Comparison of ENCODE assay signal across 7 cellular contexts in genomic region chr2:127409716-127410115, GRCh38. TPM values are rescaled to one million over a fixed set of nuclear protein-coding genes. Genes with fewer than 3 reads are reported as not detected.
DNase-seq lines count a peak whose midpoint lies in the region; ATAC-seq and TF ChIP-seq lines count a peak whose summit lies in the region.
"Not testable (repeated sequence)": the region's sequence is repeated elsewhere in the genome, so short reads cannot be mapped to it uniquely, and the experiment has no call there.

No MANE protein-coding gene starts in this region.

- H3K9me3 Mint-ChIP-seq in activated CD4-positive, alpha-beta T cell treated with anti-CD3 and anti-CD28 coated beads, Interleukin-2, amount 10 ng/mL, durations not matched to agents 24 days and 14 days; activated T-helper 1 cell treated with anti-CD3 and anti-CD28 coated beads, Interleukin-12 subunit alpha, Interleukin-12 subunit beta, Interleukin-2, Interleukin-4 antibody, amounts not matched to agents 30 ng/mL and 10 ng/mL and 1 ng/mL, durations not matched to agents 14 hours and 24 hours and 36 hours: not testable (repeated sequence)
- H3K9me3 Mint-ChIP-seq in chondrocyte (ENCODE audit: low read depth) (peaks cover 12% of the 10 kb centered on the region), osteocyte (ENCODE audit: unreplicated experiment) (peaks cover 13% of the 10 kb centered on the region)

- peaks cover 39% of the 10 kb centered on the region for H3K4me1 ChIP-seq in OCI-LY3 (ENCODE audit: low read length)
- peaks cover 0 to 47% (median 20%) of the 10 kb centered on the region in 4 donors for H3K4me1 ChIP-seq in right lobe of liver
- H3K4me1 ChIP-seq in suprapubic skin: peaks cover 57% of the 10 kb centered on the region

- H3K4me1 Mint-ChIP-seq in activated CD4-positive, alpha-beta T cell treated with anti-CD3 and anti-CD28 coated beads, Interleukin-2, amount 10 ng/mL, durations not matched to agents 24 days and 14 days: peaks cover 31% of the 10 kb centered on the region
- peaks cover 40% of the 10 kb centered on the region for H3K4me1 Mint-ChIP-seq in activated T-helper 1 cell treated with anti-CD3 and anti-CD28 coated beads, Interleukin-12 subunit alpha, Interleukin-12 subunit beta, Interleukin-2, Interleukin-4 antibody, amounts not matched to agents 30 ng/mL and 10 ng/mL and 1 ng/mL, durations not matched to agents 14 hours and 24 hours and 36 hours (ENCODE audit: low read depth)
- H3K4me1 Mint-ChIP-seq in chondrocyte (ENCODE audit: low read depth): peaks cover 87% of the 10 kb centered on the region
- peaks cover 79% of the 10 kb centered on the region for H3K4me1 Mint-ChIP-seq in osteocyte (ENCODE audit: unreplicated experiment)

- intact Hi-C loops in activated CD4-positive, alpha-beta T cell treated with anti-CD3 and anti-CD28 coated beads, Interleukin-2, amount 10 ng/mL, durations not matched to agents 24 days and 14 days (cut with micrococcal nuclease): loop anchor here (1.0 to 10.0 kb wide), 5 partner anchors 7 to 325 kb away; partner anchors contain the start of gene IWS1
- intact Hi-C loops in activated T-helper 1 cell treated with anti-CD3 and anti-CD28 coated beads, Interleukin-12 subunit alpha, Interleukin-12 subunit beta, Interleukin-2, Interleukin-4 antibody, amounts not matched to agents 30 ng/mL and 10 ng/mL and 1 ng/mL, durations not matched to agents 14 hours and 24 hours and 36 hours (cut with micrococcal nuclease): loop anchor here (1.0 to 5.0 kb wide), 2 partner anchors 54 to 293 kb away; partner anchors contain the start of gene SFT2D3
- intact Hi-C loops in right lobe of liver (cut with DNase I): not testable (repeated sequence)

- not testable (repeated sequence) for DNase-seq in activated CD4-positive, alpha-beta T cell treated with anti-CD3 and anti-CD28 coated beads, Interleukin-2, amount 10 ng/mL, durations not matched to agents 24 days and 14 days; activated T-helper 1 cell treated with anti-CD3 and anti-CD28 coated beads, Interleukin-12 subunit alpha, Interleukin-12 subunit beta, Interleukin-2, Interleukin-4 antibody, amounts not matched to agents 30 ng/mL and 10 ng/mL and 1 ng/mL, durations not matched to agents 14 hours and 24 hours and 36 hours (ENCODE audit: low spot score); chondrocyte (ENCODE audit: low spot score); right lobe of liver; osteocyte (ENCODE audit: extremely low spot score, unreplicated experiment); suprapubic skin (ENCODE audit: low spot score in 2 of 2)

- TF ChIP-seq CTCF in OCI-LY3 (IDR thresholded peaks at IDR 0.05; ENCODE audit: low read depth, low read length); chondrocyte (IDR thresholded peaks at IDR 0.05); right lobe of liver (IDR thresholded peaks at IDR 0.05); osteocyte (IDR thresholded peaks at IDR 0.05); suprapubic skin (IDR thresholded peaks at IDR 0.05): not testable (repeated sequence)

- H3K4me2 ChIP-seq in OCI-LY3 (ENCODE audit: low read length): peak overlapping the region; percentile 66; the same call in 1 of the 2 replicates

- not testable (repeated sequence) for ATAC-seq in right lobe of liver

- not testable (repeated sequence) for H3K9me3 ChIP-seq in OCI-LY3 (ENCODE audit: insufficient read depth, low read length); right lobe of liver; suprapubic skin

- H3K27ac ChIP-seq in OCI-LY3 (ENCODE audit: low read length): not testable (repeated sequence)
- H3K27ac ChIP-seq in right lobe of liver (peak overlapping the region in 2 of 3 donors; percentile 47 to 79), suprapubic skin (peak overlapping the region; percentile 63)

- H3K9ac ChIP-seq in OCI-LY3 (ENCODE audit: low read length): not testable (repeated sequence)

- not testable (repeated sequence) for H3K79me2 ChIP-seq in OCI-LY3 (ENCODE audit: low read length)

- TF ChIP-seq POLR2A in right lobe of liver (IDR thresholded peaks at IDR 0.05); suprapubic skin (IDR thresholded peaks at IDR 0.05): not testable (repeated sequence)

- H3K27ac Mint-ChIP-seq in activated CD4-positive, alpha-beta T cell treated with anti-CD3 and anti-CD28 coated beads, Interleukin-2, amount 10 ng/mL, durations not matched to agents 24 days and 14 days: peak overlapping the region; percentile 80
- H3K27ac Mint-ChIP-seq in activated T-helper 1 cell treated with anti-CD3 and anti-CD28 coated beads, Interleukin-12 subunit alpha, Interleukin-12 subunit beta, Interleukin-2, Interleukin-4 antibody, amounts not matched to agents 30 ng/mL and 10 ng/mL and 1 ng/mL, durations not matched to agents 14 hours and 24 hours and 36 hours: peak overlapping the region; percentile 66
- H3K27ac Mint-ChIP-seq in chondrocyte (ENCODE audit: unreplicated experiment): peak overlapping the region; percentile 98
- H3K27ac Mint-ChIP-seq in osteocyte (ENCODE audit: unreplicated experiment): peak overlapping the region; percentile 99

- WGBS in right lobe of liver (ENCODE audit: insufficient coverage, low coverage, low lambda C conversion rate, missing lambda C conversion rate): 98% methylated on average over 7 of the region's 8 CpGs
- 95% methylated on average over 8 of the region's 8 CpGs for WGBS in suprapubic skin

- H3K4me3 Mint-ChIP-seq in activated CD4-positive, alpha-beta T cell treated with anti-CD3 and anti-CD28 coated beads, Interleukin-2, amount 10 ng/mL, durations not matched to agents 24 days and 14 days: peak overlapping the region; percentile 35
- not testable (repeated sequence) for H3K4me3 Mint-ChIP-seq in activated T-helper 1 cell treated with anti-CD3 and anti-CD28 coated beads, Interleukin-12 subunit alpha, Interleukin-12 subunit beta, Interleukin-2, Interleukin-4 antibody, amounts not matched to agents 30 ng/mL and 10 ng/mL and 1 ng/mL, durations not matched to agents 14 hours and 24 hours and 36 hours; chondrocyte (ENCODE audit: unreplicated experiment)
- H3K4me3 Mint-ChIP-seq in osteocyte (ENCODE audit: unreplicated experiment): peak overlapping the region; percentile 26

- not testable (repeated sequence) for H3K4me3 ChIP-seq in OCI-LY3 (ENCODE audit: low read length); right lobe of liver; suprapubic skin

- H2AFZ ChIP-seq in OCI-LY3 (ENCODE audit: low read depth, low read length): not testable (repeated sequence)

- peaks cover 19% of the 10 kb centered on the region for H3K27me3 ChIP-seq in OCI-LY3 (ENCODE audit: low read depth, low read length)
- not testable (repeated sequence) for H3K27me3 ChIP-seq in right lobe of liver, suprapubic skin

- not testable (repeated sequence) for H3K36me3 ChIP-seq in OCI-LY3 (replicated peaks; ENCODE audit: low read depth, low read length); right lobe of liver; suprapubic skin

- not testable (repeated sequence) for TF ChIP-seq EP300 in suprapubic skin (IDR thresholded peaks at IDR 0.05)

- not testable (repeated sequence) for H4K20me1 ChIP-seq in OCI-LY3 (ENCODE audit: insufficient read depth, low read length)

- peaks cover 11% of the 10 kb centered on the region for H3K27me3 Mint-ChIP-seq in activated CD4-positive, alpha-beta T cell treated with anti-CD3 and anti-CD28 coated beads, Interleukin-2, amount 10 ng/mL, durations not matched to agents 24 days and 14 days
- not testable (repeated sequence) for H3K27me3 Mint-ChIP-seq in activated T-helper 1 cell treated with anti-CD3 and anti-CD28 coated beads, Interleukin-12 subunit alpha, Interleukin-12 subunit beta, Interleukin-2, Interleukin-4 antibody, amounts not matched to agents 30 ng/mL and 10 ng/mL and 1 ng/mL, durations not matched to agents 14 hours and 24 hours and 36 hours (ENCODE audit: insufficient read depth); chondrocyte (ENCODE audit: low read depth); osteocyte (ENCODE audit: unreplicated experiment)

- H3K36me3 Mint-ChIP-seq in activated CD4-positive, alpha-beta T cell treated with anti-CD3 and anti-CD28 coated beads, Interleukin-2, amount 10 ng/mL, durations not matched to agents 24 days and 14 days (ENCODE audit: low read depth); activated T-helper 1 cell treated with anti-CD3 and anti-CD28 coated beads, Interleukin-12 subunit alpha, Interleukin-12 subunit beta, Interleukin-2, Interleukin-4 antibody, amounts not matched to agents 30 ng/mL and 10 ng/mL and 1 ng/mL, durations not matched to agents 14 hours and 24 hours and 36 hours (ENCODE audit: low read depth); chondrocyte (ENCODE audit: low read depth); osteocyte (ENCODE audit: unreplicated experiment): not testable (repeated sequence)

RNA-seq across cellular contexts. Expression of gene PROC, which starts 8.5 kb away (rescaled TPM):
- 0.12 TPM in 1 of 2 replicates, not detected in the other for total RNA-seq in activated CD4-positive, alpha-beta T cell treated with anti-CD3 and anti-CD28 coated beads, Interleukin-2, amount 10 ng/mL, durations not matched to agents 24 days and 14 days
- total RNA-seq in activated T-helper 1 cell treated with anti-CD3 and anti-CD28 coated beads, Interleukin-12 subunit alpha, Interleukin-12 subunit beta, Interleukin-2, Interleukin-4 antibody, amounts not matched to agents 30 ng/mL and 10 ng/mL and 1 ng/mL, durations not matched to agents 14 hours and 24 hours and 36 hours: 0.29 TPM in 2 replicates
- 2.6 to 5.3 TPM (median 2.7 TPM) in 3 replicates for total RNA-seq in chondrocyte
- 100 to 1,000 TPM; 224 to 447 (median 319) TPM for total RNA-seq in right lobe of liver
- total RNA-seq in osteocyte: 1.6 and 2.5 TPM in 2 replicates
- 1 to 10 TPM in 1 of 4 donors, under 1 TPM in 1, not detected in 2; 0.36 to 7.1 TPM for total RNA-seq in suprapubic skin

RNA-seq across cellular contexts. Expression of gene MAP3K2, which starts 21.9 kb away (rescaled TPM):
- total RNA-seq in activated CD4-positive, alpha-beta T cell treated with anti-CD3 and anti-CD28 coated beads, Interleukin-2, amount 10 ng/mL, durations not matched to agents 24 days and 14 days: 53.7 and 57.5 TPM in 2 replicates
- 64.1 and 66.1 TPM in 2 replicates for total RNA-seq in activated T-helper 1 cell treated with anti-CD3 and anti-CD28 coated beads, Interleukin-12 subunit alpha, Interleukin-12 subunit beta, Interleukin-2, Interleukin-4 antibody, amounts not matched to agents 30 ng/mL and 10 ng/mL and 1 ng/mL, durations not matched to agents 14 hours and 24 hours and 36 hours
- total RNA-seq in chondrocyte (77.3 to 88.1 TPM (median 79.5 TPM) in 3 replicates), right lobe of liver (10 to 100 TPM; 28.6 to 45.1 (median 39.8) TPM), osteocyte (60.9 and 63.9 TPM in 2 replicates), suprapubic skin (10 to 100 TPM; 29.4 to 49.1 (median 44.0) TPM)

Comparison
In these comparisons a context has a peak if more than half of its experiments do, and no peak if none do; other contexts are left out.
1. RNA of gene PROC, which starts 8.5 kb away (total RNA-seq): 224 to 447 TPM in right lobe of liver; 2.6 to 5.3 TPM in chondrocyte, 1.6 to 2.5 TPM in osteocyte, 0.36 to 7.1 TPM in suprapubic skin, 0.29 TPM in activated T-helper 1 cell treated with anti-CD3 and anti-CD28 coated beads, Interleukin-12 subunit alpha, Interleukin-12 subunit beta, Interleukin-2, Interleukin-4 antibody, amounts not matched to agents 30 ng/mL and 10 ng/mL and 1 ng/mL, durations not matched to agents 14 hours and 24 hours and 36 hours and 0.12 TPM in activated CD4-positive, alpha-beta T cell treated with anti-CD3 and anti-CD28 coated beads, Interleukin-2, amount 10 ng/mL, durations not matched to agents 24 days and 14 days; every median in the first group is over 10 times any median in the second.
2. Peak in every context shown above with its lines, with median percentiles within 50 percentile points of each other: H3K27ac Mint-ChIP-seq.